18 cellular contexts compared by ENCODE assay signal in genomic region chr2:100981011-100981410, GRCh38.
"Had no signal": no experiment of that assay in that cellular context is flagged by ENCODE, and none has a peak within 500 bp of the region (broad histone marks: within the 10 kb centered on the region; RNA-seq: fewer than 3 reads in every experiment).

No MANE protein-coding gene starts in this region.

- H3K27ac Mint-ChIP-seq: dendritic cell treated with granulocyte-macrophage colony-stimulating factor and Interleukin-4, amounts not matched to agents 40 ng/mL and 50 ng/mL, for 4 days; memory B cell had no signal

- H3K36me3 ChIP-seq: adrenal gland, ovary had no signal

- H3K9me3 ChIP-seq: adrenal gland, ovary, psoas muscle, stomach, testis had no signal

- DNase-seq: activated CD4-positive, alpha-beta T cell treated with anti-CD3 and anti-CD28 coated beads for 1 hour; activated CD4-positive, alpha-beta T cell treated with anti-CD3 and anti-CD28 coated beads, Interleukin-2, amount 50 U/mL, for 48 hours; activated gamma-delta T cell treated with Interleukin-2 at 50 U/mL for 16 hours; adrenal gland; effector memory CD4-positive, alpha-beta T cell; ovary; psoas muscle; right cardiac atrium; stimulated activated CD4-positive, alpha-beta T cell treated with anti-CD3 and anti-CD28 coated beads, Interleukin-2, amount 100 ng/mL, for 48 hours; SW 1271; T-helper 2 cell; testis had no signal

- H3K27ac ChIP-seq: adrenal gland, ovary, psoas muscle, skin epidermis, stomach, testis, VCaP had no signal

- H3K27me3 ChIP-seq: adrenal gland, ovary, stomach, testis had no signal

- H3K36me3 Mint-ChIP-seq: activated naive CD4-positive, alpha-beta T cell treated with anti-CD3 and anti-CD28 coated beads, Interleukin-2, amount 50 U/mL, for 72 hours; memory B cell had no signal

- H3K4me1 ChIP-seq: psoas muscle had no signal

- H3K4me3 Mint-ChIP-seq: dendritic cell treated with granulocyte-macrophage colony-stimulating factor and Interleukin-4, amounts not matched to agents 40 ng/mL and 50 ng/mL, for 4 days; memory B cell had no signal

- H3K9me3 Mint-ChIP-seq: activated naive CD4-positive, alpha-beta T cell treated with anti-CD3 and anti-CD28 coated beads, Interleukin-2, amount 50 U/mL, for 72 hours; dendritic cell treated with granulocyte-macrophage colony-stimulating factor and Interleukin-4, amounts not matched to agents 40 ng/mL and 50 ng/mL, for 4 days; memory B cell had no signal

- H3K4me3 ChIP-seq: adrenal gland, ovary, psoas muscle, skin epidermis, stomach, testis had no signal

- ATAC-seq: activated naive CD4-positive, alpha-beta T cell treated with anti-CD3 and anti-CD28 coated beads, Interleukin-2, amount 50 U/mL, for 72 hours; psoas muscle; right cardiac atrium had no signal
